1 cellular context compared by ENCODE assay signal in the genomic region with DNA sequence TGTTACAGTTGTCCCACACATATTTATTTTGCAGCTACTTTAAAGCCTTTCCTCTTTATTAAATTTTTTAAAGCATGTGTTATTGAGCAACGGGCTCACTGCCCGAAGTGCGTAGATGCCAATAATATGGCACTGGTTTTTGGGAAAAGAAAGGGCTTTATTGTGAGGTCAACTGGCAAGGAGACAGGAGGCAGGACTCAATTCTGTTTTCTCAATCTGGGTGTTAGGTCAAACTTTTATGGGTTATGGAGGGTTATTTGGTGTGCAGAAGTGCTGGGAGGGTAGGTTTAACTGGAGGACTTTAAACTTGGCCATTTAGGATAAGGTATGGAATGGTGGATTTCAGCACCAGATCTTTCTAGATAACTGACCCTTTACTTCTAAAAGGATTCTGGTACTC.
TF ChIP-seq lines count a peak whose summit lies in the region.

No MANE protein-coding gene starts in this region.

TF ChIP-seq in HepG2, 621 proteins besides CTCF, POLR2A, EP300 and RAD21 (continued from another document):
- TF ChIP-seq, protein P1, sequence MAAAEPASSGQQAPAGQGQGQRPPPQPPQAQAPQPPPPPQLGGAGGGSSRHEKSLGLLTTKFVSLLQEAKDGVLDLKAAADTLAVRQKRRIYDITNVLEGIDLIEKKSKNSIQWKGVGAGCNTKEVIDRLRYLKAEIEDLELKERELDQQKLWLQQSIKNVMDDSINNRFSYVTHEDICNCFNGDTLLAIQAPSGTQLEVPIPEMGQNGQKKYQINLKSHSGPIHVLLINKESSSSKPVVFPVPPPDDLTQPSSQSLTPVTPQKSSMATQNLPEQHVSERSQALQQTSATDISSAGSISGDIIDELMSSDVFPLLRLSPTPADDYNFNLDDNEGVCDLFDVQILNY (CRISPR knock-in tag; conservative IDR thresholded peaks at IDR 0.05): no peak
- TF ChIP-seq ZNF530 (CRISPR knock-in tag; IDR thresholded peaks at IDR 0.05; ENCODE audit: low read depth): no peak
